ENCODE assay signal across 11 cellular contexts in the genomic region with DNA sequence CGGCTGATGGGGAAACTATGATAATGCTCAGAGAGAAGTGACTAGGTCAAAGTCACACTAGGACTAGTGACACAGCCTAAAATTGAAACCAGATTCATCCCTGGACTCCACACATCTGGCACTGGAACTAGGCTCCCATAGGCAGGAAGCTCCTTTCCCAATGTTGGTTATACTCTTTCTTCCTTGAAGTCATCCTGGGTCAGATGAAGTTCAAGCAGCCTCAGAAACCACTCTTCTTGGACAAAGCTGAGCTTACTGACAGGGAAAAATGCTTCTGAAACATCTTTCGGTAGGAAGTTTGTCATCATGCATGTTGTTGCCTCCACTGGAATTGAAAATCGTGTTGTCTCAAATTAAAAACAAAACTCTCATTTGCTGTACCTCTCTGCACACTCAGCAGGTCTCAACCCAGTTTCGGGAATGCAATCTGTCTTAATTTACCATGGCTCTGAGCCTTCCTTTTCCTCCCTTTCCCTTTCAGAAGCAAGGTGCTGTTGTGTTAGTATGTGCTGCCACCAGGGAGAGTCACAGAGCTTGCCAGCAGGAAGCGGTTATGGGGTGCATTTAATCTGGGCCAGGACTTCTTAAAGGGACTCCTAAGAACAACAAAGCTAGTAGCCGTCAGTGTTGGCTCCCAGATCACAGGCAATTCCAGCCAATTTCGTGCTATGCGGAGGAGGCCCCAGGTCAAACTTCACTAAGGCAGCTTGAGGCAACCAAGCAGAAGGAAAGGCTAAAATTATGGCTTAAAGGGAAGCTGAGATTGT.
DNase-seq lines count a peak whose midpoint lies in the region; ATAC-seq and TF ChIP-seq lines count a peak whose summit lies in the region.
"Had no signal": no experiment of that assay in that cellular context is flagged by ENCODE, and none has a peak within 500 bp of the region (broad histone marks: within the 10 kb centered on the region; RNA-seq: fewer than 3 reads in every experiment).

No MANE protein-coding gene starts in this region.

- peak; percentile 87 for ATAC-seq in sciatic nerve
- ATAC-seq in GM19452 (IDR thresholded peaks at IDR 0.05; ENCODE audit: unreplicated experiment): no peak
- no peak for ATAC-seq in GM18870 (IDR thresholded peaks at IDR 0.05; ENCODE audit: unreplicated experiment)

- no peak overlapping the region for H3K18ac ChIP-seq in trophoblast cell (ENCODE audit: low read length)

- no peak overlapping the region for H2AFZ ChIP-seq in trophoblast cell (ENCODE audit: insufficient read depth, low read length, poor library complexity)
- H2AFZ ChIP-seq in PC-9: no peak overlapping the region

- no peak overlapping the region for H2BK120ac ChIP-seq in trophoblast cell (ENCODE audit: insufficient read depth, low read length, poor library complexity)

- no peak overlapping the region for H4K91ac ChIP-seq in trophoblast cell (ENCODE audit: low read depth, low read length)

- H3K36me3 ChIP-seq in adipocyte (ENCODE audit: control insufficient read depth, insufficient read depth, low read length, severe bottlenecking): no peaks in the 10 kb centered on the region
- H3K36me3 ChIP-seq in trophoblast cell (ENCODE audit: control insufficient read depth in 1 of 2, insufficient read depth in 2 of 2, low read length in 2 of 2): peaks cover 0 to 6% of the 10 kb centered on the region in 2 experiments
- H3K36me3 ChIP-seq in PC-9 (ENCODE audit: low read depth): no peaks in the 10 kb centered on the region
- H3K36me3 ChIP-seq: thoracic aorta had no signal

- no peaks in the 10 kb centered on the region for H3K79me1 ChIP-seq in trophoblast cell (ENCODE audit: low read length)

- no CpG with 5 or more reads among the region's 8 CpGs for WGBS in trophoblast cell (ENCODE audit: extremely low coverage, insufficient coverage, insufficient read length)

- no peak for TF ChIP-seq CTCF in foreskin fibroblast (IDR thresholded peaks at IDR 0.05; ENCODE audit: low read depth, low read length)
- no peak for TF ChIP-seq CTCF in PC-9 (conservative IDR thresholded peaks at IDR 0.05)

- H3K14ac ChIP-seq in trophoblast cell (ENCODE audit: low read length): no peak overlapping the region

- H3K9me3 ChIP-seq in adipocyte (ENCODE audit: control insufficient read depth, low read length) (no peaks in the 10 kb centered on the region), trophoblast cell (ENCODE audit: insufficient read depth, low read depth, low read length) (no peaks in the 10 kb centered on the region), PC-9 (ENCODE audit: insufficient read depth, low read depth) (no peaks in the 10 kb centered on the region)
- H3K9me3 ChIP-seq: thoracic aorta had no signal

- H3K4me1 ChIP-seq in adipocyte (ENCODE audit: control insufficient read depth, insufficient read depth, low read length) (peaks cover 18% of the 10 kb centered on the region), trophoblast cell (ENCODE audit: control insufficient read depth in 1 of 2, insufficient read depth in 2 of 2, low read length in 2 of 2) (peaks cover 15 to 18% of the 10 kb centered on the region in 2 experiments), PC-9 (replicated peaks; ENCODE audit: insufficient read depth) (no peaks in the 10 kb centered on the region)

- H3K4me3 ChIP-seq in adipocyte (ENCODE audit: low read length) (peak overlapping the region; percentile 42), foreskin fibroblast (ENCODE audit: low read depth in 1 of 2, low read length in 2 of 2) (no peak overlapping the region), trophoblast cell (ENCODE audit: low read depth, low read length) (no peak overlapping the region), PC-9 (no peak overlapping the region)
- H3K4me3 ChIP-seq: thoracic aorta had no signal

- DNase-seq in H4 (ENCODE audit: low spot score): peak; percentile 22
- peak; percentile 29 for DNase-seq in adipocyte (ENCODE audit: low read depth)
- DNase-seq in foreskin fibroblast: peak; percentile 89 to 91
- DNase-seq in sciatic nerve (ENCODE audit: low spot score): no peak
- no peak for DNase-seq in trophoblast cell
- DNase-seq in PC-9: no peak
- DNase-seq: Karpas-422, NCI-H2081 treated with DMSO at 0.1 percent for 48 hours had no signal

- H2AK5ac ChIP-seq in trophoblast cell (ENCODE audit: low read length): no peak overlapping the region

- no peak overlapping the region for H2BK12ac ChIP-seq in trophoblast cell (ENCODE audit: low read length)

- no peak overlapping the region for H3K4me2 ChIP-seq in trophoblast cell (ENCODE audit: low read length)
- no peak overlapping the region for H3K4me2 ChIP-seq in PC-9

- H3K9ac ChIP-seq in adipocyte (ENCODE audit: low read length) (no peak overlapping the region), trophoblast cell (ENCODE audit: low read length) (no peak overlapping the region)

- CTCF ChIA-PET in PC-9 (lab: Charles Lee): no interaction called here

- H2BK5ac ChIP-seq in trophoblast cell (ENCODE audit: low read depth, low read length, poor library complexity): no peak overlapping the region

- H3K27me3 ChIP-seq in adipocyte (replicated peaks; ENCODE audit: control insufficient read depth, insufficient read depth, low read length) (no peaks in the 10 kb centered on the region), trophoblast cell (ENCODE audit: insufficient read depth, low read length) (no peaks in the 10 kb centered on the region), PC-9 (ENCODE audit: insufficient read depth, low read depth) (peaks cover 33% of the 10 kb centered on the region; the same call in 1 of the 2 replicates)

- no peak overlapping the region for H3K23ac ChIP-seq in trophoblast cell (ENCODE audit: low read length)

- no peaks in the 10 kb centered on the region for H3K9me2 ChIP-seq in PC-9 (ENCODE audit: insufficient read depth)

- POLR2A ChIA-PET in PC-9 (lab: Charles Lee; ENCODE audit: unreplicated experiment): no interaction called here

- no peak overlapping the region for H4K8ac ChIP-seq in trophoblast cell (ENCODE audit: low read depth, low read length)

- no peaks in the 10 kb centered on the region for H4K20me1 ChIP-seq in PC-9 (ENCODE audit: insufficient read depth)

- intact Hi-C loops in sciatic nerve (cut with DNase I) (no loop called here), PC-9 (cut with micrococcal nuclease; ENCODE audit: unreplicated experiment) (no loop called here)

- H3K79me2 ChIP-seq in trophoblast cell (ENCODE audit: control insufficient read depth, insufficient read depth, low read length, poor library complexity) (no peaks in the 10 kb centered on the region), PC-9 (ENCODE audit: low read depth) (no peaks in the 10 kb centered on the region)

- no peak overlapping the region for H4K12ac ChIP-seq in trophoblast cell (ENCODE audit: low read depth, low read length)

- no peak overlapping the region for H3K27ac ChIP-seq in trophoblast cell (ENCODE audit: low read depth, low read length)
- no peak overlapping the region for H3K27ac ChIP-seq in PC-9
- H3K27ac ChIP-seq: thoracic aorta had no signal

- H3K4ac ChIP-seq in trophoblast cell (ENCODE audit: low read depth, low read length): no peak overlapping the region

- BruUV-seq in PC-9 (replicated peaks; lab: Mats Ljungman, UMichigan): no TSS peak

- H3F3A ChIP-seq in PC-9 (ENCODE audit: insufficient read depth, low read depth): no peaks in the 10 kb centered on the region

Comparison
In these comparisons a context has a peak if more than half of its experiments do, and no peak if none do; other contexts are left out.
1. DNase-seq: peak in H4 (single experiment), adipocyte (single experiment) and foreskin fibroblast (2 of 2); none in sciatic nerve (single experiment), trophoblast cell (0 of 2) and PC-9 (0 of 2).